In genomic region chr11:47408598-47409439, GRCh38 we compare ENCODE assay signal across 8 cellular contexts. TPM values are rescaled to one million over a fixed set of nuclear protein-coding genes. Genes with fewer than 3 reads are reported as not detected.
A peak's percentile ranks its signal among the peaks of the same experiment; 100 is the strongest.
DNase-seq lines count a peak whose midpoint lies in the region; ATAC-seq and TF ChIP-seq lines count a peak whose summit lies in the region.

No MANE protein-coding gene starts in this region.

- no peaks in the 10 kb centered on the region for H3K27me3 Mint-ChIP-seq in memory B cell

- peak; percentile 85 for DNase-seq in ACHN
- DNase-seq in Peyer's patch: no peak
- DNase-seq in dermis microvascular lymphatic vessel endothelial cell (ENCODE audit: low read depth in 2 of 2): peak; percentile 76 to 89
- peak in 1 of 2 donors; percentile 39 for DNase-seq in memory B cell (ENCODE audit: low spot score in 2 of 2)
- peak; percentile 60 to 64 for DNase-seq in upper lobe of left lung
- no peak for DNase-seq in NCI-H187 (lab: John Stamatoyannopoulos, UW)
- DNase-seq in HuH-7 (ENCODE audit: low spot score): no peak

- peaks cover 5% of the 10 kb centered on the region for H3K36me3 Mint-ChIP-seq in memory B cell

- TF ChIP-seq POLR2A in Peyer's patch (IDR thresholded peaks at IDR 0.05): no peak
- TF ChIP-seq POLR2A in upper lobe of left lung (IDR thresholded peaks at IDR 0.05): no peak

- TF ChIP-seq EP300 in upper lobe of left lung (IDR thresholded peaks at IDR 0.05): no peak

- no peaks in the 10 kb centered on the region for H3K9me3 ChIP-seq in Peyer's patch
- H3K9me3 ChIP-seq in upper lobe of left lung: no peaks in the 10 kb centered on the region

- ATAC-seq in GM19043 (IDR thresholded peaks at IDR 0.05; ENCODE audit: low read depth, unreplicated experiment) (peak; percentile 6), memory B cell (ENCODE audit: low read depth) (no peak), upper lobe of left lung (ENCODE audit: low FRiP score in 2 of 2) (peak in 1 of 2 donors; percentile 27)

- no peaks in the 10 kb centered on the region for H3K9me3 Mint-ChIP-seq in memory B cell

- H3K4me3 Mint-ChIP-seq in memory B cell: peak overlapping the region; percentile 100

- H3K4me3 ChIP-seq in Peyer's patch (peak overlapping the region; percentile 72 to 82 (median 78)), upper lobe of left lung (peak overlapping the region; percentile 57 to 90 (median 62))

- H3K27ac ChIP-seq in Peyer's patch (peak overlapping the region; percentile 83 to 93 (median 88)), upper lobe of left lung (peak overlapping the region; percentile 93 to 95 (median 94))

- peaks cover 25% of the 10 kb centered on the region for H3K4me1 Mint-ChIP-seq in memory B cell

- WGBS in upper lobe of left lung, 2 donors: 7 to 24% methylated on average over 17 to 43 of the region's 50 CpGs

- in situ Hi-C loops in ACHN (cut with HindIII; ENCODE audit: low pct_ligation_motif_present, low pct_unique_long_range_greater_than_20kb, low sequenced_read_pairs): no loop called here

- H3K4me1 ChIP-seq in Peyer's patch (peaks cover 0 to 30% (median 9%) of the 10 kb centered on the region in 4 donors), upper lobe of left lung (peaks cover 31 to 41% (median 40%) of the 10 kb centered on the region in 4 donors)

- H3K36me3 ChIP-seq in Peyer's patch (peaks cover 0 to 11% (median 0%) of the 10 kb centered on the region in 3 donors), upper lobe of left lung (peaks cover 0 to 38% (median 12%) of the 10 kb centered on the region in 4 donors)

- peak overlapping the region; percentile 99 for H3K27ac Mint-ChIP-seq in memory B cell

- TF ChIP-seq CTCF in Peyer's patch (IDR thresholded peaks at IDR 0.05): no peak
- TF ChIP-seq CTCF in upper lobe of left lung (IDR thresholded peaks at IDR 0.05): no peak

- no peaks in the 10 kb centered on the region for H3K27me3 ChIP-seq in Peyer's patch
- H3K27me3 ChIP-seq in upper lobe of left lung: no peaks in the 10 kb centered on the region

RNA-seq across cellular contexts. Expression of gene SLC39A13, which starts 0.4 kb away (rescaled TPM):
- total RNA-seq in Peyer's patch (10 to 100 TPM; 19.8 to 56.6 (median 39.6) TPM), dermis microvascular lymphatic vessel endothelial cell (32.5 and 70.5 TPM in 2 replicates), upper lobe of left lung (10 to 100 TPM; 47.9 to 98.8 (median 62.8) TPM)

RNA-seq across cellular contexts. Expression of gene PSMC3, which starts 17.4 kb away (rescaled TPM):
- total RNA-seq in Peyer's patch (100 to 1,000 TPM in 1 of 4 donors, 10 to 100 TPM in 3; 47.6 to 121 (median 70.9) TPM), dermis microvascular lymphatic vessel endothelial cell (163 and 166 TPM in 2 replicates), upper lobe of left lung (100 to 1,000 TPM in 3 of 6 donors, 10 to 100 TPM in 3; 70.1 to 116 (median 99.8) TPM)

RNA-seq across cellular contexts. Expression of gene SPI1, which starts 30.5 kb away (rescaled TPM):
- total RNA-seq in Peyer's patch (10 to 100 TPM in 1 of 4 donors, 1 to 10 TPM in 3; 2.6 to 27.2 (median 7.8) TPM), dermis microvascular lymphatic vessel endothelial cell (under 0.01 TPM in 1 of 2 replicates, not detected in the other), upper lobe of left lung (100 to 1,000 TPM in 5 of 6 donors, 10 to 100 TPM in 1; 52.8 to 275 (median 179) TPM)

RNA-seq across cellular contexts. Expression of gene RAPSN, which starts 40.1 kb away (rescaled TPM):
- total RNA-seq in Peyer's patch (under 1 TPM in 2 of 4 donors, not detected in 2; 0.54 to 0.76 TPM), dermis microvascular lymphatic vessel endothelial cell (0.13 and 0.25 TPM in 2 replicates), upper lobe of left lung (1 to 10 TPM in 2 of 6 donors, under 1 TPM in 1, not detected in 3; 0.30 to 1.1 (median 1.0) TPM)

RNA-seq across cellular contexts. Expression of gene MYBPC3, which starts 56.3 kb away (rescaled TPM):
- total RNA-seq in Peyer's patch: not detected
- not detected in 2 replicates for total RNA-seq in dermis microvascular lymphatic vessel endothelial cell
- total RNA-seq in upper lobe of left lung: 1 to 10 TPM in 3 of 6 donors, under 1 TPM in 2, not detected in 1; 0.61 to 1.8 (median 1.0) TPM

Comparison
In these comparisons a context has a peak if more than half of its experiments do, and no peak if none do; other contexts are left out.
1. DNase-seq: peak in ACHN (single experiment), dermis microvascular lymphatic vessel endothelial cell (2 of 2) and upper lobe of left lung (2 of 2); none in Peyer's patch (0 of 3), NCI-H187 (0 of 2) and HuH-7 (single experiment).